Comparison of ENCODE assay signal across 12 cellular contexts in genomic region chr4:154344686-154345085, GRCh38.
A peak's percentile ranks its signal among the peaks of the same experiment; 100 is the strongest.
DNase-seq lines count a peak whose midpoint lies in the region; ATAC-seq lines count a peak whose summit lies in the region.
"Had no signal": no experiment of that assay in that cellular context is flagged by ENCODE, and none has a peak within 500 bp of the region (broad histone marks: within the 10 kb centered on the region; RNA-seq: fewer than 3 reads in every experiment).

No MANE protein-coding gene starts in this region.

- H3K9ac ChIP-seq in BLaER1 treated with 17β-estradiol and CSF1 and Interleukin-3, amounts not matched to agents 10 nM and 100 nM = no peak overlapping the region

- peaks cover 0 to 56% (median 14%) of the 10 kb centered on the region in 11 experiments; a peak in 10 of 22 replicates for H3K36me3 ChIP-seq in BLaER1 treated with 17β-estradiol and CSF1 and Interleukin-3, amounts not matched to agents 10 nM and 100 nM
- H3K36me3 ChIP-seq in SJCRH30 = no peaks in the 10 kb centered on the region
- no peaks in the 10 kb centered on the region for H3K36me3 ChIP-seq in MG63

- H3K9me3 ChIP-seq in BLaER1 treated with 17β-estradiol and CSF1 and Interleukin-3, amounts not matched to agents 10 nM and 100 nM (replicated peaks in 1 of 11) = peaks cover 5 to 78% (median 55%) of the 10 kb centered on the region in 11 experiments; a peak in 18 of 22 replicates
- H3K9me3 ChIP-seq in SJCRH30 (replicated peaks) (no peaks in the 10 kb centered on the region), MG63 (no peaks in the 10 kb centered on the region)

- H4K20me1 ChIP-seq in BLaER1 treated with 17β-estradiol and CSF1 and Interleukin-3, amounts not matched to agents 10 nM and 100 nM = no peaks in the 10 kb centered on the region

- peak overlapping the region in 9 of 11 experiments; percentile 16 to 61 (median 42); a peak in 15 of 22 replicates for H3K4me2 ChIP-seq in BLaER1 treated with 17β-estradiol and CSF1 and Interleukin-3, amounts not matched to agents 10 nM and 100 nM

- peak overlapping the region in 4 of 11 experiments; percentile 1 to 17 (median 10); a peak in 4 of 22 replicates for H3K27ac ChIP-seq in BLaER1 treated with 17β-estradiol and CSF1 and Interleukin-3, amounts not matched to agents 10 nM and 100 nM
- H3K27ac ChIP-seq in SJCRH30 = no peak overlapping the region

- ATAC-seq in GM18909 (IDR thresholded peaks at IDR 0.05; ENCODE audit: poor library complexity, unreplicated experiment) = peak; percentile 82
- ATAC-seq in HG02885 (IDR thresholded peaks at IDR 0.05; ENCODE audit: poor library complexity, unreplicated experiment) = peak; percentile 72
- ATAC-seq in GM19328 (IDR thresholded peaks at IDR 0.05; ENCODE audit: unreplicated experiment) = no peak
- ATAC-seq: effector memory CD8-positive, alpha-beta T cell had no signal

- H3K4me3 ChIP-seq in BLaER1 treated with 17β-estradiol and CSF1 and Interleukin-3, amounts not matched to agents 10 nM and 100 nM = no peak overlapping the region; a peak in 1 of 20 replicates
- H3K4me3 ChIP-seq in SJCRH30 = no peak overlapping the region
- no peak overlapping the region for H3K4me3 ChIP-seq in MG63

- H3K4me1 ChIP-seq in BLaER1 treated with 17β-estradiol and CSF1 and Interleukin-3, amounts not matched to agents 10 nM and 100 nM = peaks cover 0 to 47% (median 17%) of the 10 kb centered on the region in 10 experiments; a peak in 14 of 20 replicates
- no peaks in the 10 kb centered on the region for H3K4me1 ChIP-seq in SJCRH30

- no peaks in the 10 kb centered on the region for H3K27me3 ChIP-seq in BLaER1 treated with 17β-estradiol and CSF1 and Interleukin-3, amounts not matched to agents 10 nM and 100 nM
- H3K27me3 ChIP-seq in SJCRH30 (no peaks in the 10 kb centered on the region), MG63 (no peaks in the 10 kb centered on the region)

- peak; percentile 2 to 7 for DNase-seq in SJCRH30
- DNase-seq in NCI-H1092 treated with DMSO at 0.1 percent for 48 hours (lab: John Stamatoyannopoulos, UW) = no peak
- DNase-seq in NCI-H774 (lab: John Stamatoyannopoulos, UW) = no peak
- DNase-seq in MG63 = no peak
- DNase-seq: activated CD8-positive, alpha-beta memory T cell treated with anti-CD3 and anti-CD28 coated beads, Interleukin-2, amount 50 U/mL, for 4 hours; anterior cingulate cortex; effector memory CD8-positive, alpha-beta T cell; T-helper 2 cell had no signal

Comparison
In these comparisons a context has a peak if more than half of its experiments do, and no peak if none do; other contexts are left out.
1. DNase-seq: peak in SJCRH30 (2 of 2); none in NCI-H1092 treated with DMSO at 0.1 percent for 48 hours (single experiment), NCI-H774 (single experiment) and MG63 (single experiment).